In genomic region chr2:74764429-74765272, GRCh38 we compare ENCODE assay signal across 13 cellular contexts.
DNase-seq lines count a peak whose midpoint lies in the region; ATAC-seq, FAIRE-seq and TF ChIP-seq lines count a peak whose summit lies in the region.
"Had no signal": no experiment of that assay in that cellular context is flagged by ENCODE, and none has a peak within 500 bp of the region (broad histone marks: within the 10 kb centered on the region; RNA-seq: fewer than 3 reads in every experiment).

No MANE protein-coding gene starts in this region.

- intact Hi-C loops in natural killer cell (cut with micrococcal nuclease) (no loop called here), tibial artery (cut with DNase I; ENCODE audit: low total_unique reads) (no loop called here)

- no peak for TF ChIP-seq EP300 in H1 (IDR thresholded peaks at IDR 0.05; ENCODE audit: borderline replicate concordance in 1 of 2, low read depth in 2 of 2, low read length in 2 of 2)

- H2AFZ ChIP-seq in H1 (ENCODE audit: low read length), result 0 out of 2 replicates have a peak overlapping the region, but pooled peaks have one; percentile 23

- no peak for TF ChIP-seq POLR2A in H1 (IDR thresholded peaks at IDR 0.05; ENCODE audit: control extremely low read depth in 1 of 2, low read depth in 2 of 2, low read length in 2 of 2)

- TF ChIP-seq RAD21 in H1 (IDR thresholded peaks at IDR 0.05 in 1 of 2, conservative IDR thresholded peaks at IDR 0.05 in 1 of 2; ENCODE audit: low read depth in 2 of 2, low read length in 2 of 2), result no peak

- no peak overlapping the region; the same call in 1 of the 2 replicates for H2BK12ac ChIP-seq in H1 (ENCODE audit: low read depth, low read length)

- no peak overlapping the region for H3K23ac ChIP-seq in H1 (ENCODE audit: insufficient read length)

- H3K9ac ChIP-seq in H1 (replicated peaks in 1 of 4; ENCODE audit: extremely low read depth in 1 of 4, low read depth in 3 of 4, low read length in 3 of 4), result no peak overlapping the region

- H3K4me2 ChIP-seq in H1 (ENCODE audit: insufficient read depth in 1 of 2, low read depth in 2 of 2, low read length in 2 of 2), result no peak overlapping the region

- H2BK15ac ChIP-seq in H1 (ENCODE audit: low read length), result no peak overlapping the region

- H3K27me3 ChIP-seq in H1 (replicated peaks in 1 of 4; ENCODE audit: control insufficient read depth in 3 of 4, extremely low read depth in 1 of 4, insufficient read depth in 3 of 4, low read length in 3 of 4) (no peaks in the 10 kb centered on the region), tibial artery (no peaks in the 10 kb centered on the region)

- H3K9me3 ChIP-seq in H1 (ENCODE audit: insufficient read depth in 2 of 2, low read depth in 1 of 2, low read length in 1 of 2), result no peaks in the 10 kb centered on the region
- H3K9me3 ChIP-seq in tibial artery, result no peaks in the 10 kb centered on the region

- no peaks in the 10 kb centered on the region for H3K9me3 Mint-ChIP-seq in natural killer cell treated with Interleukin-12 subunit alpha and Interleukin-12 subunit beta and Interleukin-15 and Interleukin-18, amount 100 ng/mL, for 72 hours
- no peaks in the 10 kb centered on the region for H3K9me3 Mint-ChIP-seq in natural killer cell
- H3K9me3 Mint-ChIP-seq: activated T-cell treated with anti-CD3 and anti-CD28 coated beads, Interleukin-2, amount 50 U/mL, for 24 hours; CD8-positive, alpha-beta memory T cell had no signal

- peaks cover 17 to 18% of the 10 kb centered on the region in 2 donors for H3K4me1 Mint-ChIP-seq in natural killer cell treated with Interleukin-12 subunit alpha and Interleukin-12 subunit beta and Interleukin-15 and Interleukin-18, amount 100 ng/mL, for 72 hours (ENCODE audit: low read depth in 2 of 2)
- peaks cover 0 to 7% of the 10 kb centered on the region in 2 donors for H3K4me1 Mint-ChIP-seq in natural killer cell

- H3K4ac ChIP-seq in H1 (replicated peaks; ENCODE audit: insufficient read length, low read depth, low read length), result no peak overlapping the region

- peak overlapping the region; percentile 60; the same call in 1 of the 2 replicates for H2BK5ac ChIP-seq in H1 (ENCODE audit: low read depth, low read length)

- H3K4me1 ChIP-seq in H1 (replicated peaks in 1 of 4; ENCODE audit: control insufficient read depth in 3 of 4, insufficient read depth in 4 of 4, low read length in 3 of 4) (peaks cover 0 to 9% (median 4%) of the 10 kb centered on the region in 4 experiments; a peak in 5 of 7 replicates), tibial artery (peaks cover 0 to 51% (median 15%) of the 10 kb centered on the region in 4 donors)

- H3K27ac Mint-ChIP-seq in natural killer cell treated with Interleukin-12 subunit alpha and Interleukin-12 subunit beta and Interleukin-15 and Interleukin-18, amount 100 ng/mL, for 72 hours, result no peak overlapping the region
- no peak overlapping the region for H3K27ac Mint-ChIP-seq in natural killer cell
- H3K27ac Mint-ChIP-seq: activated T-cell treated with anti-CD3 and anti-CD28 coated beads, Interleukin-2, amount 50 U/mL, for 24 hours; CD8-positive, alpha-beta memory T cell had no signal

- no peak overlapping the region for H4K91ac ChIP-seq in H1 (replicated peaks; ENCODE audit: insufficient read length, low read length)

- no peak overlapping the region for H3K4me3 Mint-ChIP-seq in natural killer cell treated with Interleukin-12 subunit alpha and Interleukin-12 subunit beta and Interleukin-15 and Interleukin-18, amount 100 ng/mL, for 72 hours
- no peak overlapping the region for H3K4me3 Mint-ChIP-seq in natural killer cell
- H3K4me3 Mint-ChIP-seq: activated T-cell treated with anti-CD3 and anti-CD28 coated beads, Interleukin-2, amount 50 U/mL, for 24 hours; CD8-positive, alpha-beta memory T cell had no signal

- no peaks in the 10 kb centered on the region for H3K36me3 Mint-ChIP-seq in natural killer cell treated with Interleukin-12 subunit alpha and Interleukin-12 subunit beta and Interleukin-15 and Interleukin-18, amount 100 ng/mL, for 72 hours
- no peaks in the 10 kb centered on the region for H3K36me3 Mint-ChIP-seq in natural killer cell
- H3K36me3 Mint-ChIP-seq: CD8-positive, alpha-beta memory T cell had no signal

- 89% methylated on average over 5 of the region's 5 CpGs; no CpG with 5 or more reads in 1 of the 2 experiments for WGBS in H1 (ENCODE audit: extremely low coverage in 1 of 2, insufficient coverage in 1 of 2, insufficient read length in 1 of 2, insufficient replicate concordance in 2 of 2, low coverage in 1 of 2, low lambda C conversion rate in 2 of 2, missing lambda C conversion rate in 1 of 2), 2 experiments

- H3K27me3 Mint-ChIP-seq in natural killer cell treated with Interleukin-12 subunit alpha and Interleukin-12 subunit beta and Interleukin-15 and Interleukin-18, amount 100 ng/mL, for 72 hours, result peaks cover 9 to 11% of the 10 kb centered on the region in 2 donors
- H3K27me3 Mint-ChIP-seq in natural killer cell (ENCODE audit: low read depth in 2 of 2), result peaks cover 0 to 2% of the 10 kb centered on the region in 2 donors
- H3K27me3 Mint-ChIP-seq: activated T-cell treated with anti-CD3 and anti-CD28 coated beads, Interleukin-2, amount 50 U/mL, for 24 hours had no signal

- no peaks in the 10 kb centered on the region for H3K79me2 ChIP-seq in H1 (ENCODE audit: control insufficient read depth in 1 of 2, insufficient read depth in 2 of 2, low read length in 2 of 2)

- no peaks in the 10 kb centered on the region for H3K23me2 ChIP-seq in H1 (ENCODE audit: low read depth, low read length)

- H3K36me3 ChIP-seq in H1 (ENCODE audit: control insufficient read depth in 2 of 4, insufficient read depth in 4 of 4, low read length in 3 of 4) (no peaks in the 10 kb centered on the region), tibial artery (no peaks in the 10 kb centered on the region)

- peak; percentile 28 to 57 for ATAC-seq in natural killer cell treated with Interleukin-12 subunit alpha and Interleukin-12 subunit beta and Interleukin-15 and Interleukin-18, amount 100 ng/mL, for 72 hours
- no peak for ATAC-seq in natural killer cell

- TF ChIP-seq CTCF in natural killer cell (IDR thresholded peaks at IDR 0.05) (no peak), H1 (IDR thresholded peaks at IDR 0.05; ENCODE audit: control extremely low read depth in 1 of 3, insufficient read depth in 1 of 3, low read depth in 1 of 3, low read length in 3 of 3) (no peak), tibial artery (IDR thresholded peaks at IDR 0.05) (no peak)

- no peaks in the 10 kb centered on the region for H4K20me1 ChIP-seq in H1 (replicated peaks in 1 of 2; ENCODE audit: control insufficient read depth in 1 of 2, insufficient read depth in 2 of 2, low read length in 2 of 2)

- H3K4me3 ChIP-seq in H1 (ENCODE audit: extremely low read depth in 1 of 4, insufficient read depth in 2 of 4, low read depth in 3 of 4, low read length in 4 of 4), result no peak overlapping the region
- no peak overlapping the region for H3K4me3 ChIP-seq in tibial artery

- POLR2A ChIA-PET in H1 (lab: Charles Lee; ENCODE audit: partially characterized antibody), result no interaction called here

- H3K18ac ChIP-seq in H1 (ENCODE audit: extremely low read depth, low read length), result no peak overlapping the region

- no peak for FAIRE-seq in H1 (lab: Jason Lieb, UNC)

- H2AK5ac ChIP-seq in H1 (ENCODE audit: low read depth, low read length), result no peak overlapping the region

- H2BK20ac ChIP-seq in H1 (ENCODE audit: low read length), result peak overlapping the region; percentile 44; the same call in 1 of the 2 replicates

- H3K56ac ChIP-seq in H1 (replicated peaks; ENCODE audit: insufficient read length, low read depth, low read length), result no peak overlapping the region

- no peaks in the 10 kb centered on the region for H3K79me1 ChIP-seq in H1 (ENCODE audit: low read depth, low read length)

- CTCF ChIA-PET in H1 (lab: Charles Lee; ENCODE audit: partially characterized antibody), result interaction anchor here (0.7 to 6.0 kb wide), 9 partner anchors 13 to 123 kb away, joined by 3 to 35 read pairs (median 3); no protein-coding TSS in a partner anchor

- H4K8ac ChIP-seq in H1 (ENCODE audit: extremely low read depth, insufficient read depth, low read length), result no peak overlapping the region

- no peak overlapping the region for H3K27ac ChIP-seq in H1 (ENCODE audit: low read depth, low read length)
- peak overlapping the region; percentile 2 to 8 for H3K27ac ChIP-seq in tibial artery

- H3K14ac ChIP-seq in H1 (ENCODE audit: insufficient read length), result no peak overlapping the region

- no peak for DNase-seq in natural killer cell treated with Interleukin-12 subunit alpha and Interleukin-12 subunit beta and Interleukin-15 and Interleukin-18, amount 100 ng/mL, for 72 hours (ENCODE audit: low spot score)
- no peak for DNase-seq in natural killer cell
- peak; percentile 64 for DNase-seq in NCI-H146 (lab: John Stamatoyannopoulos, UW)
- no peak for DNase-seq in H1 (ENCODE audit: low read depth in 1 of 2, low spot score in 2 of 2)
- DNase-seq in tibial artery, result no peak
- no peak for DNase-seq in cortex of kidney (lab: John Stamatoyannopoulos, UW)
- DNase-seq in DMS114 treated with DMSO at 0.1 percent for 48 hours (lab: John Stamatoyannopoulos, UW; ENCODE audit: unreplicated experiment), result no peak
- no peak for DNase-seq in amniotic stem cell (lab: John Stamatoyannopoulos, UW)
- DNase-seq: activated T-cell treated with anti-CD3 and anti-CD28 coated beads, Interleukin-2, amount 50 U/mL, for 24 hours; CD8-positive, alpha-beta memory T cell; effector CD8-positive, alpha-beta T cell; islet precursor cell; NCI-H1930 had no signal

- H2BK120ac ChIP-seq in H1 (replicated peaks; ENCODE audit: low read depth, low read length), result no peak overlapping the region

- H4K5ac ChIP-seq in H1 (ENCODE audit: insufficient read length, low read depth, low read length), result no peak overlapping the region

TF ChIP-seq in H1, 55 proteins besides CTCF, POLR2A, EP300 and RAD21:
- TF ChIP-seq POU5F1 (IDR thresholded peaks at IDR 0.05; ENCODE audit: low read depth, low read length), result no peak
- no peak for TF ChIP-seq CREB1 (IDR thresholded peaks at IDR 0.05)
- TF ChIP-seq USF2 (IDR thresholded peaks at IDR 0.05; ENCODE audit: low read length), result no peak
- TF ChIP-seq SP4 (IDR thresholded peaks at IDR 0.05; ENCODE audit: low read length), result no peak
- no peak for TF ChIP-seq HDAC6 (IDR thresholded peaks at IDR 0.05; ENCODE audit: low read depth, low read length)
- TF ChIP-seq CBX5 (IDR thresholded peaks at IDR 0.05; ENCODE audit: low read depth, low read length), result no peak
- no peak for TF ChIP-seq TEAD4 (IDR thresholded peaks at IDR 0.05; ENCODE audit: low read depth, low read length)
- no peak for TF ChIP-seq CHD1 (IDR thresholded peaks at IDR 0.05; ENCODE audit: low read depth, low read length)

Comparison
In these comparisons a context has a peak if more than half of its experiments do, and no peak if none do; other contexts are left out.
1. ATAC-seq: peak in natural killer cell treated with Interleukin-12 subunit alpha and Interleukin-12 subunit beta and Interleukin-15 and Interleukin-18, amount 100 ng/mL, for 72 hours (2 of 2); none in natural killer cell (0 of 3).